In the genomic region with DNA sequence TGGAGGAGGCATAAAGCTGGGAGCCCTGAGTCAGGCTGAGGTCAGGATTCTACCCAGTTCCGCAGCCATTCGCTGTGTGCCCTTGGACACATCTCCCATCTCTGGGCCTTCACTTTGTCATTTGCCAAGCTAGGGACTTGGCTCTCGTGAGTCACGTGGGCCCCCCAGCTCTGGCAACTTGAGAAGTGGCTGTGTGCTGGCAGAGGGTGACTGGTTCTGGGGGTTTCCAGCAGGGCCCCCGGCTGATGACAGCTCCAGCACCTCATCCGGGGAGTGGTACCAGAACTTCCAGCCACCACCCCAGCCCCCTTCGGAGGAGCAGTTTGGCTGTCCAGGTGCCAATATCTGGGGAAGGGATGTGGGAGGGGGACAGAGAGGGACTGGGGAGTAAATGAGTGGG, we compare ENCODE assay signal across 18 cellular contexts. TPM values are rescaled to one million over a fixed set of nuclear protein-coding genes. Genes with fewer than 3 reads are reported as not detected.
DNase-seq lines count a peak whose midpoint lies in the region; ATAC-seq, FAIRE-seq and TF ChIP-seq lines count a peak whose summit lies in the region.
"Had no signal": no experiment of that assay in that cellular context is flagged by ENCODE, and none has a peak within 500 bp of the region (broad histone marks: within the 10 kb centered on the region; RNA-seq: fewer than 3 reads in every experiment).

No MANE protein-coding gene starts in this region.

- H3K4me1 Mint-ChIP-seq in activated CD4-positive, alpha-beta T cell treated with anti-CD3 and anti-CD28 coated beads for 36 hours: peaks cover 72% of the 10 kb centered on the region
- peaks cover 55% of the 10 kb centered on the region for H3K4me1 Mint-ChIP-seq in activated naive CD8-positive, alpha-beta T cell treated with anti-CD3 and anti-CD28 coated beads, Interleukin-2, amount 50 U/mL, for 24 hours
- peaks cover 27 to 39% of the 10 kb centered on the region in 2 donors for H3K4me1 Mint-ChIP-seq in stimulated activated naive B cell treated with anti-CD40 and anti-IgM and Interleukin-4, amounts not matched to agents 10 μg/mL and 1 μg/mL and 100 μg/mL, for 72 hours

- CTCF ChIA-PET in activated CD4-positive, alpha-beta T cell treated with anti-CD3 and anti-CD28 coated beads for 36 hours (lab: Charles Lee): interaction anchor here (0.6 to 1.6 kb wide), 7 partner anchors 24 to 677 kb away, joined by 3 to 6 read pairs (median 3); a partner anchor contains a TSS
- CTCF ChIA-PET in HepG2 (lab: Yijun Ruan, JAX; ENCODE audit: low intra/inter-chr PET ratio, low total read pairs): no interaction called here
- CTCF ChIA-PET in PC-9 (lab: Charles Lee): no interaction called here

- TF ChIP-seq CTCF in HepG2 (CRISPR knock-in tag; IDR thresholded peaks at IDR 0.05) (no peak), right lobe of liver (IDR thresholded peaks at IDR 0.05) (no peak), PC-9 (conservative IDR thresholded peaks at IDR 0.05) (no peak)

- WGBS in HepG2 (ENCODE audit: low lambda C conversion rate): 0% methylated on average over 6 of the region's 7 CpGs
- WGBS in right lobe of liver (ENCODE audit: insufficient coverage, low coverage, low lambda C conversion rate, missing lambda C conversion rate): 64% methylated on average over 6 of the region's 7 CpGs

- in situ Hi-C loops in HepG2 (cut with HindIII; ENCODE audit: extremely low pct_ligation_motif_present, low pct_unique_long_range_greater_than_20kb): no loop called here

- TF ChIP-seq RAD21 in HepG2 (CRISPR knock-in tag; IDR thresholded peaks at IDR 0.05): no peak

- no peak for FAIRE-seq in HepG2 (lab: Jason Lieb, UNC)

- H3K27me3 Mint-ChIP-seq in activated CD4-positive, alpha-beta T cell treated with anti-CD3 and anti-CD28 coated beads for 36 hours: no peaks in the 10 kb centered on the region
- no peaks in the 10 kb centered on the region for H3K27me3 Mint-ChIP-seq in activated naive CD8-positive, alpha-beta T cell treated with anti-CD3 and anti-CD28 coated beads, Interleukin-2, amount 50 U/mL, for 24 hours
- no peaks in the 10 kb centered on the region for H3K27me3 Mint-ChIP-seq in stimulated activated naive B cell treated with anti-CD40 and anti-IgM and Interleukin-4, amounts not matched to agents 10 μg/mL and 1 μg/mL and 100 μg/mL, for 72 hours

- H3K27me3 ChIP-seq in HepG2 (ENCODE audit: control insufficient read depth in 1 of 2, insufficient read depth in 2 of 2, low read length in 2 of 2): peaks cover 0 to 87% of the 10 kb centered on the region in 2 experiments; a peak in 4 of 5 replicates
- no peaks in the 10 kb centered on the region for H3K27me3 ChIP-seq in right lobe of liver
- peaks cover 80% of the 10 kb centered on the region for H3K27me3 ChIP-seq in PC-9 (ENCODE audit: insufficient read depth, low read depth)
- H3K27me3 ChIP-seq: BLaER1 had no signal

- H3K9me2 ChIP-seq in PC-9 (ENCODE audit: insufficient read depth): no peaks in the 10 kb centered on the region

- H3K27ac Mint-ChIP-seq in activated CD4-positive, alpha-beta T cell treated with anti-CD3 and anti-CD28 coated beads for 36 hours: peak overlapping the region; percentile 97
- peak overlapping the region; percentile 77 for H3K27ac Mint-ChIP-seq in activated naive CD8-positive, alpha-beta T cell treated with anti-CD3 and anti-CD28 coated beads, Interleukin-2, amount 50 U/mL, for 24 hours
- peak overlapping the region; percentile 21 for H3K27ac Mint-ChIP-seq in stimulated activated naive B cell treated with anti-CD40 and anti-IgM and Interleukin-4, amounts not matched to agents 10 μg/mL and 1 μg/mL and 100 μg/mL, for 72 hours
- H3K27ac Mint-ChIP-seq: H9 had no signal

- H3K36me3 ChIP-seq in HepG2 (replicated peaks in 1 of 2; ENCODE audit: control insufficient read depth in 1 of 2, insufficient read depth in 2 of 2, low read length in 2 of 2): no peaks in the 10 kb centered on the region
- H3K36me3 ChIP-seq in right lobe of liver: no peaks in the 10 kb centered on the region
- no peaks in the 10 kb centered on the region for H3K36me3 ChIP-seq in PC-9 (ENCODE audit: low read depth)
- H3K36me3 ChIP-seq: BLaER1 had no signal

- TF ChIP-seq EP300 in HepG2 (IDR thresholded peaks at IDR 0.05; ENCODE audit: low read depth in 2 of 2, low read length in 2 of 2) (no peak), HepG2 (CRISPR knock-in tag; IDR thresholded peaks at IDR 0.05; ENCODE audit: borderline replicate concordance) (no peak)

- no peak overlapping the region for H3K4me3 Mint-ChIP-seq in activated CD4-positive, alpha-beta T cell treated with anti-CD3 and anti-CD28 coated beads for 36 hours
- no peak overlapping the region for H3K4me3 Mint-ChIP-seq in activated naive CD8-positive, alpha-beta T cell treated with anti-CD3 and anti-CD28 coated beads, Interleukin-2, amount 50 U/mL, for 24 hours
- H3K4me3 Mint-ChIP-seq in stimulated activated naive B cell treated with anti-CD40 and anti-IgM and Interleukin-4, amounts not matched to agents 10 μg/mL and 1 μg/mL and 100 μg/mL, for 72 hours: no peak overlapping the region
- H3K4me3 Mint-ChIP-seq: H9 had no signal

- peaks cover 2% of the 10 kb centered on the region for H3K9me3 Mint-ChIP-seq in activated CD4-positive, alpha-beta T cell treated with anti-CD3 and anti-CD28 coated beads for 36 hours (ENCODE audit: low read depth)
- no peaks in the 10 kb centered on the region for H3K9me3 Mint-ChIP-seq in activated naive CD8-positive, alpha-beta T cell treated with anti-CD3 and anti-CD28 coated beads, Interleukin-2, amount 50 U/mL, for 24 hours
- H3K9me3 Mint-ChIP-seq in stimulated activated naive B cell treated with anti-CD40 and anti-IgM and Interleukin-4, amounts not matched to agents 10 μg/mL and 1 μg/mL and 100 μg/mL, for 72 hours: no peaks in the 10 kb centered on the region
- H3K9me3 Mint-ChIP-seq: H9 had no signal

- peaks cover 90% of the 10 kb centered on the region for H3K36me3 Mint-ChIP-seq in activated CD4-positive, alpha-beta T cell treated with anti-CD3 and anti-CD28 coated beads for 36 hours (ENCODE audit: low read depth)
- peaks cover 48% of the 10 kb centered on the region for H3K36me3 Mint-ChIP-seq in activated naive CD8-positive, alpha-beta T cell treated with anti-CD3 and anti-CD28 coated beads, Interleukin-2, amount 50 U/mL, for 24 hours (ENCODE audit: low read depth)
- peaks cover 22 to 67% of the 10 kb centered on the region in 2 donors for H3K36me3 Mint-ChIP-seq in stimulated activated naive B cell treated with anti-CD40 and anti-IgM and Interleukin-4, amounts not matched to agents 10 μg/mL and 1 μg/mL and 100 μg/mL, for 72 hours

- no peaks in the 10 kb centered on the region for H3K9me3 ChIP-seq in HepG2 (ENCODE audit: low read length)
- no peaks in the 10 kb centered on the region for H3K9me3 ChIP-seq in right lobe of liver
- no peaks in the 10 kb centered on the region for H3K9me3 ChIP-seq in PC-9 (ENCODE audit: insufficient read depth, low read depth)
- H3K9me3 ChIP-seq: BLaER1 had no signal

- H3K4me1 ChIP-seq in HepG2 (ENCODE audit: insufficient read depth, low read length) (peaks cover 15% of the 10 kb centered on the region), right lobe of liver (no peaks in the 10 kb centered on the region), PC-9 (replicated peaks; ENCODE audit: insufficient read depth) (no peaks in the 10 kb centered on the region)

- POLR2A ChIA-PET in activated CD4-positive, alpha-beta T cell treated with anti-CD3 and anti-CD28 coated beads for 36 hours (lab: Charles Lee): interaction anchor here (1.1 to 1.3 kb wide), 2 partner anchors 10 to 46 kb away, joined by 4 to 10 read pairs; no protein-coding TSS in a partner anchor
- POLR2A ChIA-PET in HepG2 (lab: Yijun Ruan, JAX) (no interaction called here), PC-9 (lab: Charles Lee; ENCODE audit: unreplicated experiment) (no interaction called here)

- H3F3A ChIP-seq in PC-9 (ENCODE audit: insufficient read depth, low read depth): no peaks in the 10 kb centered on the region

- H3K27ac ChIP-seq in HepG2 (ENCODE audit: extremely low read length, insufficient read depth, low read length): no peak overlapping the region
- H3K27ac ChIP-seq in right lobe of liver: no peak overlapping the region
- no peak overlapping the region for H3K27ac ChIP-seq in PC-9
- H3K27ac ChIP-seq: 22Rv1, BLaER1, KMS-11 had no signal

- H3K4me3 ChIP-seq in HepG2 (replicated peaks in 1 of 3; ENCODE audit: insufficient read depth in 1 of 3, low read depth in 2 of 3, low read length in 3 of 3): no peak overlapping the region
- H3K4me3 ChIP-seq in right lobe of liver: no peak overlapping the region
- no peak overlapping the region for H3K4me3 ChIP-seq in PC-9
- H3K4me3 ChIP-seq: BLaER1 had no signal

- no peak for ATAC-seq in activated CD4-positive, alpha-beta T cell treated with anti-CD3 and anti-CD28 coated beads for 36 hours
- ATAC-seq in HepG2 (no peak), right lobe of liver (no peak), GM18858 (IDR thresholded peaks at IDR 0.05; ENCODE audit: unreplicated experiment) (no peak)
- ATAC-seq in activated naive CD8-positive, alpha-beta T cell treated with anti-CD3 and anti-CD28 coated beads, Interleukin-2, amount 50 U/mL, for 24 hours: no peak
- ATAC-seq in stimulated activated naive B cell treated with anti-CD40 and anti-IgM and Interleukin-4, amounts not matched to agents 10 μg/mL and 1 μg/mL and 100 μg/mL, for 72 hours (replicated peaks): no peak
- ATAC-seq: PC-3 had no signal

- BruUV-seq in HepG2 (replicated peaks; lab: Mats Ljungman, UMichigan) (no TSS peak), PC-9 (replicated peaks; lab: Mats Ljungman, UMichigan) (no TSS peak)

- H3K4me2 ChIP-seq in HepG2 (ENCODE audit: low read depth, low read length) (no peak overlapping the region), PC-9 (no peak overlapping the region)
- H3K4me2 ChIP-seq: KMS-11 had no signal

- no peak for TF ChIP-seq POLR2A in HepG2 (IDR thresholded peaks at IDR 0.05; ENCODE audit: insufficient read depth in 1 of 2, low read depth in 2 of 2, low read length in 2 of 2)
- TF ChIP-seq POLR2A in right lobe of liver (IDR thresholded peaks at IDR 0.05): no peak

- no peak overlapping the region for H3K9ac ChIP-seq in HepG2 (ENCODE audit: insufficient read depth, low read depth, low read length)
- H3K9ac ChIP-seq: BLaER1, KMS-11 had no signal

- intact Hi-C loops in activated CD4-positive, alpha-beta T cell treated with anti-CD3 and anti-CD28 coated beads for 36 hours (cut with DNase I, micrococcal nuclease): no loop called here
- intact Hi-C loops in HepG2 (cut with micrococcal nuclease; ENCODE audit: unreplicated experiment) (no loop called here), right lobe of liver (cut with DNase I) (no loop called here), PC-9 (cut with micrococcal nuclease; ENCODE audit: unreplicated experiment) (no loop called here)

- H4K20me1 ChIP-seq in HepG2 (ENCODE audit: insufficient read depth, low read length): no peaks in the 10 kb centered on the region
- H4K20me1 ChIP-seq in PC-9 (ENCODE audit: insufficient read depth): no peaks in the 10 kb centered on the region
- H4K20me1 ChIP-seq: BLaER1 had no signal

- H3K79me2 ChIP-seq in HepG2 (ENCODE audit: insufficient read depth, low read length) (no peaks in the 10 kb centered on the region), PC-9 (ENCODE audit: low read depth) (no peaks in the 10 kb centered on the region)

- peak; percentile 49 for DNase-seq in activated CD4-positive, alpha-beta T cell treated with anti-CD3 and anti-CD28 coated beads for 36 hours
- DNase-seq in activated CD4-positive, alpha-beta T cell treated with anti-CD3 and anti-CD28 coated beads, Interleukin-2, amount 50 U/mL, for 48 hours: no peak
- DNase-seq in HepG2 (ENCODE audit: low spot score): no peak
- DNase-seq in right lobe of liver: no peak
- no peak for DNase-seq in activated naive CD8-positive, alpha-beta T cell treated with anti-CD3 and anti-CD28 coated beads, Interleukin-2, amount 50 U/mL, for 24 hours
- no peak for DNase-seq in stimulated activated naive B cell treated with anti-CD40 and anti-IgM and Interleukin-4, amounts not matched to agents 10 μg/mL and 1 μg/mL and 100 μg/mL, for 72 hours
- DNase-seq in PC-9: no peak
- DNase-seq: DMS153, H9, NCI-H1092 treated with DMSO at 0.1 percent for 48 hours, NCI-H1694, NCI-H345, PC-3 had no signal

- H2AFZ ChIP-seq in HepG2 (ENCODE audit: low read length) (no peak overlapping the region), PC-9 (no peak overlapping the region)

RNA-seq across cellular contexts. Expression of a gene that starts 46.6 kb away (rescaled TPM):
- 100 to 1,000 TPM; 286 to 377 TPM for total RNA-seq in activated CD4-positive, alpha-beta T cell treated with anti-CD3 and anti-CD28 coated beads for 36 hours
- total RNA-seq in HepG2 (2016; rRNA removed; fragmentation: Illumina TruSeq; extraction: Trizol) (not detected in 2 replicates), right lobe of liver (1 to 10 TPM in 1 of 6 experiments, under 1 TPM in 5; 0.29 to 2.4 (median 0.52) TPM), PC-9 (2021) (0.74 and 3.3 TPM in 2 replicates)
- total RNA-seq in HepG2 (2016; cell fraction: cytosol; rRNA removed; fragmentation: Illumina TruSeq; extraction: Trizol; ENCODE audit: low read depth): not detected in 2 replicates
- not detected in 2 replicates for total RNA-seq in HepG2 (2016; cell fraction: insoluble cytoplasmic fraction; rRNA removed; fragmentation: Illumina TruSeq; extraction: Trizol)
- not detected in 2 replicates for total RNA-seq in HepG2 (2016; cell fraction: membrane; rRNA removed; fragmentation: Illumina TruSeq; extraction: Trizol)
- total RNA-seq in HepG2 (2016; cell fraction: nucleus; rRNA removed; fragmentation: Illumina TruSeq; extraction: Trizol): not detected in 2 replicates
- polyA plus RNA-seq in HepG2 (2011; rRNA removed): not detected in 2 replicates
- not detected in 2 replicates for polyA plus RNA-seq in HepG2 (2011; cell fraction: cytosol; rRNA removed)
- polyA plus RNA-seq in HepG2 (2011; cell fraction: nucleus; rRNA removed): not detected in 2 replicates
- not detected in 2 replicates for polyA plus RNA-seq in HepG2 (2012)
- polyA plus RNA-seq in HepG2 (2016; cell fraction: cytosol; fragmentation: Illumina TruSeq; extraction: Trizol; ENCODE audit: low read depth): not detected in 2 replicates
- polyA plus RNA-seq in HepG2 (2016; cell fraction: insoluble cytoplasmic fraction; fragmentation: Illumina TruSeq; extraction: Trizol; ENCODE audit: low read depth): not detected in 2 replicates
- polyA plus RNA-seq in HepG2 (2016; cell fraction: membrane; fragmentation: Illumina TruSeq; extraction: Trizol; ENCODE audit: low read depth): not detected in 2 replicates
- polyA plus RNA-seq in HepG2 (2016; cell fraction: nucleus; fragmentation: Illumina TruSeq; extraction: Trizol; ENCODE audit: insufficient read depth, low read depth): not detected in 2 replicates
- polyA minus RNA-seq in HepG2 (2011; rRNA and poly(A)+ RNA removed; ENCODE audit: low replicate concordance): not detected in 2 replicates
- not detected in 2 replicates for polyA minus RNA-seq in HepG2 (2011; cell fraction: cytosol; rRNA and poly(A)+ RNA removed)
- not detected in 2 replicates for polyA minus RNA-seq in HepG2 (2011; cell fraction: nucleus; rRNA and poly(A)+ RNA removed)
- total RNA-seq: H9, MCF 10A, PC-3 had no signal

Comparison
In these comparisons a context has a peak if more than half of its experiments do, and no peak if none do; other contexts are left out.
1. H3K27ac Mint-ChIP-seq: peak in every context shown above with its lines; median percentile 97 in activated CD4-positive, alpha-beta T cell treated with anti-CD3 and anti-CD28 coated beads for 36 hours; 77 in activated naive CD8-positive, alpha-beta T cell treated with anti-CD3 and anti-CD28 coated beads, Interleukin-2, amount 50 U/mL, for 24 hours; 21 in stimulated activated naive B cell treated with anti-CD40 and anti-IgM and Interleukin-4, amounts not matched to agents 10 μg/mL and 1 μg/mL and 100 μg/mL, for 72 hours.
2. RNA of a gene that starts 46.6 kb away (total RNA-seq): 286 to 377 TPM in activated CD4-positive, alpha-beta T cell treated with anti-CD3 and anti-CD28 coated beads for 36 hours; 0.74 to 3.3 TPM in PC-9, 0.29 to 2.4 TPM in right lobe of liver and not detected in HepG2; every median in the first group is over 10 times any median in the second.